30 cellular contexts compared by ENCODE assay signal in genomic region chr11:15346907-15347306, GRCh38.
"Had no signal": no experiment of that assay in that cellular context is flagged by ENCODE, and none has a peak within 500 bp of the region (broad histone marks: within the 10 kb centered on the region; RNA-seq: fewer than 3 reads in every experiment).

No MANE protein-coding gene starts in this region.

- H3K36me3 ChIP-seq: brain microvascular endothelial cell, SJCRH30 had no signal

- H3K4me1 ChIP-seq: SJCRH30 had no signal

- H3K27me3 ChIP-seq: brain microvascular endothelial cell, SJCRH30 had no signal

- H3K27ac ChIP-seq: brain microvascular endothelial cell, SJCRH30, SK-N-MC had no signal

- DNase-seq: activated CD4-positive, alpha-beta T cell treated with anti-CD3 and anti-CD28 coated beads, Interleukin-2, amount 10 ng/mL, durations not matched to agents 24 days and 14 days; activated CD4-positive, alpha-beta T cell treated with anti-CD3 and anti-CD28 coated beads, Interleukin-2, amount 50 U/mL, for 4 hours; activated CD8-positive, alpha-beta T cell treated with anti-CD3 and anti-CD28 coated beads for 36 hours; activated effector memory CD4-positive, alpha-beta T cell treated with anti-CD3 and anti-CD28 coated beads, Interleukin-2, amount 50 U/mL, for 16 hours; activated naive CD4-positive, alpha-beta T cell; activated naive CD4-positive, alpha-beta T cell treated with anti-CD3 and anti-CD28 coated beads, Interleukin-2, amount 50 U/mL, for 16 hours; activated naive CD8-positive, alpha-beta T cell treated with anti-CD3 and anti-CD28 coated beads for 36 hours; activated T-cell treated with anti-CD3 and anti-CD28 coated beads, Interleukin-2, amount 50 U/mL, for 1 hour; activated T-cell treated with anti-CD3 and anti-CD28 coated beads, Interleukin-2, amount 50 U/mL, for 72 hours; amniotic stem cell; aorta; brain microvascular endothelial cell; central memory CD4-positive, alpha-beta T cell; Kasumi-1; MM.1S; MV-4-11; NCI-H1092; NCI-H146; NCI-H187; NCI-H2029 treated with DMSO at 0.1 percent for 48 hours; NCI-H2107; NCI-H2171; NCI-H524; NCI-H69; SHP77; SJCRH30; T1000 had no signal

- ATAC-seq: activated CD8-positive, alpha-beta T cell treated with anti-CD3 and anti-CD28 coated beads for 36 hours; activated T-cell treated with anti-CD3 and anti-CD28 coated beads, Interleukin-2, amount 50 U/mL, for 72 hours; activated T-helper 17 cell treated with anti-CD3 and anti-CD28 coated beads, Interleukin-2, amount 50 U/mL, for 72 hours; Panc1 had no signal

- H3K9me3 ChIP-seq: SJCRH30 had no signal

- H3K4me3 ChIP-seq: SJCRH30, SK-N-MC had no signal
